23 cellular contexts compared by ENCODE assay signal in the genomic region with DNA sequence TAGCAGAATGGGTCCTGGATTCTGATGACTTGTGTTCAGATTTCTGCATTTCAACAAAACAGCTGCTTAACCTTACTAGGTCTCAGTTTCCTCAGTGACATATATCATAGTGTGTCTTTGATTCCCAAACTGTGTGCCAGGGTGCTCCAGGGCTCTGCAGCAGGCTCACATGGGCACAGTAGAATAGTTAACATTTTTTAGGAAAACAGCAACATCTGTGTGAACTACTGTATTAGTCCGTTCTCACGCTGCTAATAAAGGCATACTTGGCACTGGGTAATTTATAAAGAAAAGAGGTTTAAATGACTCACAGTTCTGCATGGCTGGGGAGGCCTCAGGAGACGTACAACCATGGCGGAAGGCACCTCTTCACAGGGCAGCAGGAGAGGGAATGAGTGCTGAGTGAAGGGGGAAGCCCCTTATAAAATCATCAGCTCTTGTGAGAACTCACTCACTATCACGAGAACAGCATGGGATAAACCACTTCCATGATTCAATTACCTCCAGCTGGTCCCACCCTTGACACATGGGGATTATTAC.
"Had no signal": no experiment of that assay in that cellular context is flagged by ENCODE, and none has a peak within 500 bp of the region (broad histone marks: within the 10 kb centered on the region; RNA-seq: fewer than 3 reads in every experiment).

No MANE protein-coding gene starts in this region.

- H3K27ac ChIP-seq: breast epithelium, parathyroid adenoma, psoas muscle, spleen, suprapubic skin, transverse colon had no signal

- H3K36me3 ChIP-seq: breast epithelium, spleen, suprapubic skin, transverse colon had no signal

- DNase-seq: activated CD4-positive, alpha-beta T cell treated with anti-CD3 and anti-CD28 coated beads, Interleukin-2, amount 10 ng/mL, durations not matched to agents 7 days and 5 days; activated CD4-positive, CD25-positive, alpha-beta regulatory T cell treated with anti-CD3 and anti-CD28 coated beads, Interleukin-2, amount 50 U/mL, for 72 hours; activated CD8-positive, alpha-beta T cell treated with anti-CD3 and anti-CD28 coated beads for 36 hours; activated gamma-delta T cell treated with Interleukin-2 at 50 U/mL for 16 hours; activated naive CD4-positive, alpha-beta T cell treated with anti-CD3 and anti-CD28 coated beads, Interleukin-2, amount 50 U/mL, for 16 hours; activated T-cell treated with anti-CD3 and anti-CD28 coated beads, Interleukin-2, amount 50 U/mL, for 4 hours; amniotic stem cell; dermis blood vessel endothelial cell; effector CD4-positive, alpha-beta T cell; erythroblast; left colon; naive thymus-derived CD8-positive, alpha-beta T cell; occipital lobe; psoas muscle; right cardiac atrium; spleen; stimulated activated naive CD4-positive, alpha-beta T cell; T-helper 2 cell; transverse colon had no signal

- H3K4me1 ChIP-seq: breast epithelium, parathyroid adenoma, psoas muscle, spleen, suprapubic skin, transverse colon had no signal

- H2AFZ ChIP-seq: parathyroid adenoma had no signal

- H3K9me3 ChIP-seq: breast epithelium, psoas muscle, spleen, suprapubic skin, transverse colon had no signal

- ATAC-seq: activated CD8-positive, alpha-beta T cell treated with anti-CD3 and anti-CD28 coated beads for 36 hours; activated T-cell treated with anti-CD3 and anti-CD28 coated beads, Interleukin-2, amount 50 U/mL, for 4 hours; activated T-helper 17 cell treated with anti-CD3 and anti-CD28 coated beads, Interleukin-2, amount 50 U/mL, for 72 hours; left colon; naive thymus-derived CD8-positive, alpha-beta T cell; psoas muscle; right cardiac atrium had no signal

- H3K4me3 ChIP-seq: breast epithelium, psoas muscle, spleen, suprapubic skin, transverse colon had no signal

- H3K9ac ChIP-seq: parathyroid adenoma had no signal

- H3K79me2 ChIP-seq: parathyroid adenoma had no signal

- H3K27me3 ChIP-seq: breast epithelium, transverse colon had no signal
